ENCODE assay signal across 8 cellular contexts in genomic region chr6:7615611-7616383, GRCh38. TPM values are rescaled to one million over a fixed set of nuclear protein-coding genes. Genes with fewer than 3 reads are reported as not detected.
A peak's percentile ranks its signal among the peaks of the same experiment; 100 is the strongest.
DNase-seq lines count a peak whose midpoint lies in the region; ATAC-seq and TF ChIP-seq lines count a peak whose summit lies in the region.

No MANE protein-coding gene starts in this region.

- no peaks in the 10 kb centered on the region for H3K27me3 ChIP-seq in right atrium auricular region

- no peaks in the 10 kb centered on the region for H3K9me3 ChIP-seq in right atrium auricular region

- peaks cover 0 to 6% of the 10 kb centered on the region in 2 donors for H3K4me1 ChIP-seq in right atrium auricular region

- H3K9me3 Mint-ChIP-seq in activated T-helper 2 cell treated with anti-CD3 and anti-CD28 coated beads, Interferon-gamma antibody, Interleukin-2, Interleukin-4, amounts not matched to agents 10 μg/mL and 5 μg/mL and 100 μg/mL, durations not matched to agents 14 hours and 24 hours and 36 hours = no peaks in the 10 kb centered on the region

- in situ Hi-C loops in Caki2 (cut with HindIII; ENCODE audit: low pct_unique_long_range_greater_than_20kb, low sequenced_read_pairs) = no loop called here

- TF ChIP-seq CTCF in right atrium auricular region (IDR thresholded peaks at IDR 0.05) = peak; percentile 38 to 74

- H3K4me3 ChIP-seq in right atrium auricular region = peak overlapping the region in 1 of 2 donors; percentile 8

- H3K4me3 Mint-ChIP-seq in activated T-helper 2 cell treated with anti-CD3 and anti-CD28 coated beads, Interferon-gamma antibody, Interleukin-2, Interleukin-4, amounts not matched to agents 10 μg/mL and 5 μg/mL and 100 μg/mL, durations not matched to agents 14 hours and 24 hours and 36 hours (ENCODE audit: low read depth) = no peak overlapping the region

- H3K27ac Mint-ChIP-seq in activated T-helper 2 cell treated with anti-CD3 and anti-CD28 coated beads, Interferon-gamma antibody, Interleukin-2, Interleukin-4, amounts not matched to agents 10 μg/mL and 5 μg/mL and 100 μg/mL, durations not matched to agents 14 hours and 24 hours and 36 hours = no peak overlapping the region

- peaks cover 11% of the 10 kb centered on the region for H3K36me3 Mint-ChIP-seq in activated T-helper 2 cell treated with anti-CD3 and anti-CD28 coated beads, Interferon-gamma antibody, Interleukin-2, Interleukin-4, amounts not matched to agents 10 μg/mL and 5 μg/mL and 100 μg/mL, durations not matched to agents 14 hours and 24 hours and 36 hours (ENCODE audit: low read depth)

- H3K27me3 Mint-ChIP-seq in activated T-helper 2 cell treated with anti-CD3 and anti-CD28 coated beads, Interferon-gamma antibody, Interleukin-2, Interleukin-4, amounts not matched to agents 10 μg/mL and 5 μg/mL and 100 μg/mL, durations not matched to agents 14 hours and 24 hours and 36 hours (ENCODE audit: low read depth) = no peaks in the 10 kb centered on the region

- DNase-seq in Caki2 (ENCODE audit: low read depth) (peak; percentile 45), NCI-H748 (lab: John Stamatoyannopoulos, UW; ENCODE audit: unreplicated experiment) (peak; percentile 80), amniotic stem cell (lab: John Stamatoyannopoulos, UW) (peak; percentile 21), right atrium auricular region (ENCODE audit: low spot score) (no peak), sciatic nerve (ENCODE audit: low spot score) (no peak)
- DNase-seq in activated T-helper 2 cell treated with anti-CD3 and anti-CD28 coated beads, Interferon-gamma antibody, Interleukin-2, Interleukin-4, amounts not matched to agents 10 μg/mL and 5 μg/mL and 100 μg/mL, durations not matched to agents 14 hours and 24 hours and 36 hours (ENCODE audit: low spot score) = no peak

- no peak overlapping the region for H3K27ac ChIP-seq in right atrium auricular region

- intact Hi-C loops in sciatic nerve (cut with DNase I) = loop anchor here (10.0 kb wide), 1 partner anchor 341 kb away; no protein-coding TSS in a partner anchor
- intact Hi-C loops in activated T-helper 2 cell treated with anti-CD3 and anti-CD28 coated beads, Interferon-gamma antibody, Interleukin-2, Interleukin-4, amounts not matched to agents 10 μg/mL and 5 μg/mL and 100 μg/mL, durations not matched to agents 14 hours and 24 hours and 36 hours (cut with micrococcal nuclease) = loop anchor here (1.0 to 10.0 kb wide), 4 partner anchors 191 to 938 kb away; partner anchors contain the start of gene BLOC1S5

- ATAC-seq in GM21515 (IDR thresholded peaks at IDR 0.05; ENCODE audit: unreplicated experiment) = peak; percentile 52
- peak; percentile 57 for ATAC-seq in sciatic nerve
- ATAC-seq in HG03045 (IDR thresholded peaks at IDR 0.05; ENCODE audit: unreplicated experiment) = no peak

- H3K36me3 ChIP-seq in right atrium auricular region = peaks cover 7% of the 10 kb centered on the region

- peaks cover 17% of the 10 kb centered on the region for H3K4me1 Mint-ChIP-seq in activated T-helper 2 cell treated with anti-CD3 and anti-CD28 coated beads, Interferon-gamma antibody, Interleukin-2, Interleukin-4, amounts not matched to agents 10 μg/mL and 5 μg/mL and 100 μg/mL, durations not matched to agents 14 hours and 24 hours and 36 hours (ENCODE audit: low read depth)

RNA-seq across cellular contexts. Expression of gene SNRNP48, which starts 25.8 kb away (rescaled TPM):
- total RNA-seq in Caki2 (2014; rRNA removed; shearing (Covaris generic); ENCODE audit: low replicate concordance) = 2.8 and 8.6 TPM in 2 replicates
- total RNA-seq in right atrium auricular region (1 to 10 TPM; 9.3 to 9.6 TPM), sciatic nerve (14.6 TPM)
- 16.8 and 17.7 TPM in 2 replicates for total RNA-seq in activated T-helper 2 cell treated with anti-CD3 and anti-CD28 coated beads, Interferon-gamma antibody, Interleukin-2, Interleukin-4, amounts not matched to agents 10 μg/mL and 5 μg/mL and 100 μg/mL, durations not matched to agents 14 hours and 24 hours and 36 hours

Comparison
In these comparisons a context has a peak if more than half of its experiments do, and no peak if none do; other contexts are left out.
1. DNase-seq: peak in Caki2 (single experiment), NCI-H748 (single experiment) and amniotic stem cell (single experiment); none in right atrium auricular region (single experiment), sciatic nerve (single experiment) and activated T-helper 2 cell treated with anti-CD3 and anti-CD28 coated beads, Interferon-gamma antibody, Interleukin-2, Interleukin-4, amounts not matched to agents 10 μg/mL and 5 μg/mL and 100 μg/mL, durations not matched to agents 14 hours and 24 hours and 36 hours (single experiment).